In the genomic region with DNA sequence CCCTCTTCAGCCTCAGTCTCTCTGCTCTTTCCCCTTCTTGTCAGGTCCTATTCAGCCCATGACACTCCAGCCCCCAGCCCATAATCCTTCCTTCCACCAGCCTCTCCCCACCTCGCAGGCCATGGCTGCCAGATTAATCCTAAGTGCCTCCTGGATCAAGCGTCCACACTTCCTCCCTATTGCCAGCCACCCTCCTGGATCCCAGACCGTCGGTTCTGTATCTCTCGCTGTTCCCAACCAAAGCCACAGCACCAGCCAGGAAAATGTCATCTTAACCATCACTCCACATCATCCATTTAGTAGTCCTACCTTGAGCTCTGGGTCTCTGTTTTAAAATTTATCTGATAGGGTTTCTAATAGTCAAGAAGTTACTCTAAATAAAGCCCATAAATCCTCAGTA, we compare ENCODE assay signal across 32 cellular contexts. TPM values are rescaled to one million over a fixed set of nuclear protein-coding genes. Genes with fewer than 3 reads are reported as not detected.
DNase-seq lines count a peak whose midpoint lies in the region; ATAC-seq and TF ChIP-seq lines count a peak whose summit lies in the region.
"Had no signal": no experiment of that assay in that cellular context is flagged by ENCODE, and none has a peak within 500 bp of the region (broad histone marks: within the 10 kb centered on the region; RNA-seq: fewer than 3 reads in every experiment).

No MANE protein-coding gene starts in this region.

- no peak overlapping the region for H3K23ac ChIP-seq in H9 (ENCODE audit: insufficient read length, low read depth, low read length)

- H3K9me3 ChIP-seq in H9 (ENCODE audit: control insufficient read depth, low read depth, low read length) = no peaks in the 10 kb centered on the region
- H3K9me3 ChIP-seq: HAP-1 had no signal

- no peak for DNase-seq in activated T-cell treated with anti-CD3 and anti-CD28 coated beads, Interleukin-2, amount 50 U/mL, for 72 hours
- no peak for DNase-seq in activated T-cell treated with anti-CD3 and anti-CD28 coated beads, Interleukin-2, amount 50 U/mL, for 24 hours
- DNase-seq in CD14-positive monocyte (ENCODE audit: low spot score) (no peak), H9 (no peak), islet precursor cell (peak; percentile 37), Calu3 (no peak), NCI-H2196 (lab: John Stamatoyannopoulos, UW; ENCODE audit: unreplicated experiment) (no peak)
- DNase-seq: CD4-positive, CD25-positive, alpha-beta regulatory T cell; COR-L47; EL; GDM1; HFFc6; MM.1S; NCI-H1048; NCI-H1417; NCI-H1694; NCI-H2029 treated with DMSO at 0.1 percent for 48 hours; NCI-H2227 treated with DMSO at 0.1 percent for 48 hours; NCI-H526 treated with DMSO at 0.1 percent for 48 hours; RPMI8226; SIG-M5 had no signal

- no peak overlapping the region for H2BK5ac ChIP-seq in H9 (ENCODE audit: insufficient read length, low read length)

- H4K8ac ChIP-seq in H9 (replicated peaks; ENCODE audit: insufficient read length, low read depth, low read length) = no peak overlapping the region

- H3K79me1 ChIP-seq in H9 (ENCODE audit: insufficient read depth, low read depth, low read length, poor library complexity, severe bottlenecking) = peaks cover 3% of the 10 kb centered on the region

- TF ChIP-seq CTCF in CD14-positive monocyte (IDR thresholded peaks at IDR 0.05) = no peak
- TF ChIP-seq CTCF in H9 (conservative IDR thresholded peaks at IDR 0.05) = no peak
- TF ChIP-seq CTCF in Calu3 (IDR thresholded peaks at IDR 0.05; ENCODE audit: unreplicated experiment) = no peak

- no peak overlapping the region for H3K18ac ChIP-seq in H9 (ENCODE audit: insufficient read length, low read depth, low read length)

- intact Hi-C loops in CD14-positive monocyte (cut with micrococcal nuclease) = no loop called here
- intact Hi-C loops in Calu3 (cut with micrococcal nuclease; ENCODE audit: unreplicated experiment) = no loop called here

- no peak overlapping the region for H2BK15ac ChIP-seq in H9 (ENCODE audit: low read depth, low read length)

- no peak overlapping the region for H4K5ac ChIP-seq in H9 (ENCODE audit: insufficient read length, low read depth, low read length)

- H2AK5ac ChIP-seq in H9 (ENCODE audit: insufficient read length, low read length) = no peak overlapping the region

- H2BK20ac ChIP-seq in H9 (ENCODE audit: low read depth, low read length, poor library complexity, severe bottlenecking) = no peak overlapping the region

- no peak overlapping the region for H3T11ph ChIP-seq in H9 (ENCODE audit: low read length)

- H3K56ac ChIP-seq in H9 (ENCODE audit: insufficient read length, low read depth, low read length) = no peak overlapping the region

- H3K14ac ChIP-seq in H9 (ENCODE audit: insufficient read depth, low read length) = no peak overlapping the region

- no peak overlapping the region for H3K4me3 Mint-ChIP-seq in activated T-cell treated with anti-CD3 and anti-CD28 coated beads, Interleukin-2, amount 50 U/mL, for 72 hours
- H3K4me3 Mint-ChIP-seq in activated T-cell treated with anti-CD3 and anti-CD28 coated beads, Interleukin-2, amount 50 U/mL, for 24 hours = no peak overlapping the region
- no peak overlapping the region for H3K4me3 Mint-ChIP-seq in CD14-positive monocyte
- H3K4me3 Mint-ChIP-seq in H9 = no peak overlapping the region
- H3K4me3 Mint-ChIP-seq in Calu3 (ENCODE audit: low read depth, unreplicated experiment) = no peak overlapping the region
- H3K4me3 Mint-ChIP-seq: CD4-positive, CD25-positive, alpha-beta regulatory T cell; GM23338; HFFc6; IgD-negative memory B cell had no signal

- H3K4ac ChIP-seq in H9 (ENCODE audit: low read depth, low read length) = no peak overlapping the region

- H3K4me2 ChIP-seq in H9 (ENCODE audit: insufficient read depth, insufficient read length, low read length) = no peak overlapping the region
- H3K4me2 ChIP-seq: GM23338, KMS-11 had no signal

- H3K27ac ChIP-seq in H9 (ENCODE audit: insufficient read length, low read depth, low read length) = no peak overlapping the region
- H3K27ac ChIP-seq: HL-60, KMS-11, SK-N-MC had no signal

- no peaks in the 10 kb centered on the region for H3K27me3 ChIP-seq in H9 (ENCODE audit: insufficient read depth, low read length)

- peaks cover 9 to 29% of the 10 kb centered on the region in 2 donors for H3K36me3 Mint-ChIP-seq in activated T-cell treated with anti-CD3 and anti-CD28 coated beads, Interleukin-2, amount 50 U/mL, for 72 hours (ENCODE audit: insufficient read depth in 2 of 2)
- H3K36me3 Mint-ChIP-seq in activated T-cell treated with anti-CD3 and anti-CD28 coated beads, Interleukin-2, amount 50 U/mL, for 24 hours (ENCODE audit: low read depth) = peaks cover 96% of the 10 kb centered on the region
- peaks cover 75 to 87% of the 10 kb centered on the region in 2 donors for H3K36me3 Mint-ChIP-seq in CD14-positive monocyte
- peaks cover 44 to 61% (median 53%) of the 10 kb centered on the region in 3 experiments for H3K36me3 Mint-ChIP-seq in H9 (ENCODE audit: insufficient read depth in 1 of 3, low read depth in 3 of 3)
- H3K36me3 Mint-ChIP-seq in Calu3 (ENCODE audit: insufficient read depth, unreplicated experiment) = peaks cover 16% of the 10 kb centered on the region

- no peaks in the 10 kb centered on the region for H3K4me1 Mint-ChIP-seq in activated T-cell treated with anti-CD3 and anti-CD28 coated beads, Interleukin-2, amount 50 U/mL, for 72 hours (ENCODE audit: low read depth)
- no peaks in the 10 kb centered on the region for H3K4me1 Mint-ChIP-seq in activated T-cell treated with anti-CD3 and anti-CD28 coated beads, Interleukin-2, amount 50 U/mL, for 24 hours (ENCODE audit: low read depth)
- peaks cover 32% of the 10 kb centered on the region for H3K4me1 Mint-ChIP-seq in CD14-positive monocyte
- peaks cover 7 to 10% of the 10 kb centered on the region in 2 experiments for H3K4me1 Mint-ChIP-seq in H9
- H3K4me1 Mint-ChIP-seq in Calu3 (ENCODE audit: low read depth, unreplicated experiment) = no peaks in the 10 kb centered on the region
- H3K4me1 Mint-ChIP-seq: GM23338, IgD-negative memory B cell had no signal

- no peak overlapping the region for H2BK120ac ChIP-seq in H9 (ENCODE audit: low read depth, low read length, poor library complexity, severe bottlenecking)

- peaks cover 3% of the 10 kb centered on the region in 2 donors for H3K9me3 Mint-ChIP-seq in activated T-cell treated with anti-CD3 and anti-CD28 coated beads, Interleukin-2, amount 50 U/mL, for 72 hours
- peaks cover 12% of the 10 kb centered on the region for H3K9me3 Mint-ChIP-seq in activated T-cell treated with anti-CD3 and anti-CD28 coated beads, Interleukin-2, amount 50 U/mL, for 24 hours
- peaks cover 25 to 35% (median 27%) of the 10 kb centered on the region in 7 donors for H3K9me3 Mint-ChIP-seq in CD14-positive monocyte
- peaks cover 3 to 12% of the 10 kb centered on the region in 2 experiments; a peak in 4 of 5 replicates for H3K9me3 Mint-ChIP-seq in H9
- H3K9me3 Mint-ChIP-seq in Calu3 (ENCODE audit: low read depth, unreplicated experiment) = no peaks in the 10 kb centered on the region
- H3K9me3 Mint-ChIP-seq: GM23338 had no signal

- BruUV-seq in Calu3 (replicated peaks; lab: Mats Ljungman, UMichigan) = no TSS peak

- no peak overlapping the region for H4K91ac ChIP-seq in H9 (ENCODE audit: insufficient read length, low read depth, low read length)

- no peak overlapping the region for H3K9ac ChIP-seq in H9 (ENCODE audit: extremely low read depth, insufficient read length, low read length)
- H3K9ac ChIP-seq: KMS-11 had no signal

- no CpG with 5 or more reads among the region's 5 CpGs for WGBS in H9 (ENCODE audit: extremely low coverage, insufficient read length, low lambda C conversion rate)

- no peaks in the 10 kb centered on the region for H3K79me2 ChIP-seq in H9 (ENCODE audit: insufficient read depth, low read length)

- ATAC-seq in activated T-cell treated with anti-CD3 and anti-CD28 coated beads, Interleukin-2, amount 50 U/mL, for 72 hours (replicated peaks in 1 of 2) = no peak
- ATAC-seq in HG03432 (IDR thresholded peaks at IDR 0.05; ENCODE audit: unreplicated experiment) = no peak
- ATAC-seq: GM12878, GM23338 had no signal

- no peaks in the 10 kb centered on the region for H3K4me1 ChIP-seq in H9 (ENCODE audit: insufficient read depth, low read length)
- H3K4me1 ChIP-seq: HAP-1 had no signal

- H4K20me1 ChIP-seq in H9 (ENCODE audit: control insufficient read depth, insufficient read depth, insufficient read length) = no peaks in the 10 kb centered on the region

- CTCF ChIA-PET in Calu3 (lab: Charles Lee) = no interaction called here

- no peak overlapping the region for H2AFZ ChIP-seq in H9 (ENCODE audit: low read length)
- H2AFZ ChIP-seq: GM23338 had no signal

- no peak overlapping the region for H2BK12ac ChIP-seq in H9 (ENCODE audit: insufficient read length, low read depth, low read length)

- no peaks in the 10 kb centered on the region for H3K23me2 ChIP-seq in H9 (ENCODE audit: insufficient read length, low read depth, low read length, poor library complexity, severe bottlenecking)

- no peaks in the 10 kb centered on the region for H3K27me3 Mint-ChIP-seq in activated T-cell treated with anti-CD3 and anti-CD28 coated beads, Interleukin-2, amount 50 U/mL, for 72 hours (ENCODE audit: low read depth)
- H3K27me3 Mint-ChIP-seq in activated T-cell treated with anti-CD3 and anti-CD28 coated beads, Interleukin-2, amount 50 U/mL, for 24 hours = no peaks in the 10 kb centered on the region
- H3K27me3 Mint-ChIP-seq in CD14-positive monocyte (ENCODE audit: low read depth in 3 of 3) = peaks cover 0 to 1% (median 0%) of the 10 kb centered on the region in 3 donors
- H3K27me3 Mint-ChIP-seq in H9 (ENCODE audit: low read depth) = no peaks in the 10 kb centered on the region
- H3K27me3 Mint-ChIP-seq in Calu3 (ENCODE audit: unreplicated experiment) = no peaks in the 10 kb centered on the region
- H3K27me3 Mint-ChIP-seq: CD4-positive, CD25-positive, alpha-beta regulatory T cell; IgD-negative memory B cell had no signal

- H3K27ac Mint-ChIP-seq in activated T-cell treated with anti-CD3 and anti-CD28 coated beads, Interleukin-2, amount 50 U/mL, for 72 hours = peak overlapping the region; percentile 1
- H3K27ac Mint-ChIP-seq in activated T-cell treated with anti-CD3 and anti-CD28 coated beads, Interleukin-2, amount 50 U/mL, for 24 hours = no peak overlapping the region
- H3K27ac Mint-ChIP-seq in CD14-positive monocyte = peak overlapping the region in 5 of 7 donors; percentile 1 to 87 (median 25)
- H3K27ac Mint-ChIP-seq in H9 = peak overlapping the region in 2 of 3 experiments; percentile 23 to 35; a peak in 3 of 7 replicates
- no peak overlapping the region for H3K27ac Mint-ChIP-seq in Calu3 (ENCODE audit: unreplicated experiment)
- H3K27ac Mint-ChIP-seq: GM23338, HFFc6 had no signal

RNA-seq across cellular contexts. Expression of gene NDUFA10, which starts 49.5 kb away (rescaled TPM):
- 100 to 1,000 TPM; 112 to 116 TPM for total RNA-seq in activated T-cell treated with anti-CD3 and anti-CD28 coated beads, Interleukin-2, amount 50 U/mL, for 72 hours
- polyA plus RNA-seq in CD14-positive monocyte = 100 to 1,000 TPM; 111 to 118 TPM
- total RNA-seq in H9 (2021) (91.8 and 95.9 TPM in 2 replicates), Calu3 (2022) (137 and 148 TPM in 2 replicates)

RNA-seq across cellular contexts. Expression of gene OR6B2, which starts 54.6 kb away (rescaled TPM):
- not detected for total RNA-seq in activated T-cell treated with anti-CD3 and anti-CD28 coated beads, Interleukin-2, amount 50 U/mL, for 72 hours
- not detected for polyA plus RNA-seq in CD14-positive monocyte
- total RNA-seq in H9 (2021) (not detected in 2 replicates), Calu3 (2022) (not detected in 2 replicates)
- total RNA-seq: A172; CD4-positive, CD25-positive, alpha-beta regulatory T cell; GM12878; GM23338; HFFc6; NCI-H460 had no signal
- polyA plus RNA-seq: BJ; CD4-positive, CD25-positive, alpha-beta regulatory T cell; GM12878; GM23338; IgD-negative memory B cell had no signal

Comparison
In these comparisons a context has a peak if more than half of its experiments do, and no peak if none do; other contexts are left out.
1. H3K27ac Mint-ChIP-seq: peak in activated T-cell treated with anti-CD3 and anti-CD28 coated beads, Interleukin-2, amount 50 U/mL, for 72 hours (single experiment), CD14-positive monocyte (5 of 7) and H9 (2 of 3); none in activated T-cell treated with anti-CD3 and anti-CD28 coated beads, Interleukin-2, amount 50 U/mL, for 24 hours (single experiment) and Calu3 (single experiment).